In the genomic region with DNA sequence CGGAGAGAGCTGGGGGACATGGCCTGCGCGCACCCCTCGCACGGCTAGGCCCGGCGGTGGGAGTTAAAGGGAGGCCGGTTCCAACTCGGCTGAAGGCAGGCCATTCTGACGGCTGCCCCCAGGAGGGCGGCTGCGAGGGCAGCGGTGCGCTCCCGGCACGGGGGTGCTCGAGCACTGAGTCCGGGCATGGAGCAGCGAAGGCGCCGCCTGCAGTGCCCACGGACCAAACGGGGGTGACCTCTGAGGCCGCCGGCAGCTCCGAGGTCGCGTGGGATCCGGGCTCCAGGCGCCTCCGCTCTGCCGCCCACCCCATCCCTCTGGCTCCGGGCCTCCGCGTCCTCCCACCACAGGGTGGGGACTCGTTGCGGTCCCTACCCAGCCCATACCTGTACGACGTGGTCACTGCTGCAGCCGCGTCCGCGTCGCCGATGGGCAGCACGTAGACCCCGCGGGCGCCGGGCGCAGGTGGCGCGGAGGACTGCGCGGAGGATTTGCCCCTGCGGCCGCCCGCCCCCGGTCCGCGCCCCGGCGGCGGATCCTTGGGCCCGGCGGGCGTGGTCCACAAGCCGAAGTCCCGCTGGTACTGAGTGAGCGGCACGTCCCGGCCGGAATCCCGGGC, we compare ENCODE assay signal across 1 cellular context.
TF ChIP-seq lines count a peak whose summit lies in the region.

No MANE protein-coding gene starts in this region.

TF ChIP-seq in HEK293, 187 proteins besides CTCF, POLR2A, EP300 and RAD21 (continued from another document and continues in another):
- TF ChIP-seq, protein P1, sequence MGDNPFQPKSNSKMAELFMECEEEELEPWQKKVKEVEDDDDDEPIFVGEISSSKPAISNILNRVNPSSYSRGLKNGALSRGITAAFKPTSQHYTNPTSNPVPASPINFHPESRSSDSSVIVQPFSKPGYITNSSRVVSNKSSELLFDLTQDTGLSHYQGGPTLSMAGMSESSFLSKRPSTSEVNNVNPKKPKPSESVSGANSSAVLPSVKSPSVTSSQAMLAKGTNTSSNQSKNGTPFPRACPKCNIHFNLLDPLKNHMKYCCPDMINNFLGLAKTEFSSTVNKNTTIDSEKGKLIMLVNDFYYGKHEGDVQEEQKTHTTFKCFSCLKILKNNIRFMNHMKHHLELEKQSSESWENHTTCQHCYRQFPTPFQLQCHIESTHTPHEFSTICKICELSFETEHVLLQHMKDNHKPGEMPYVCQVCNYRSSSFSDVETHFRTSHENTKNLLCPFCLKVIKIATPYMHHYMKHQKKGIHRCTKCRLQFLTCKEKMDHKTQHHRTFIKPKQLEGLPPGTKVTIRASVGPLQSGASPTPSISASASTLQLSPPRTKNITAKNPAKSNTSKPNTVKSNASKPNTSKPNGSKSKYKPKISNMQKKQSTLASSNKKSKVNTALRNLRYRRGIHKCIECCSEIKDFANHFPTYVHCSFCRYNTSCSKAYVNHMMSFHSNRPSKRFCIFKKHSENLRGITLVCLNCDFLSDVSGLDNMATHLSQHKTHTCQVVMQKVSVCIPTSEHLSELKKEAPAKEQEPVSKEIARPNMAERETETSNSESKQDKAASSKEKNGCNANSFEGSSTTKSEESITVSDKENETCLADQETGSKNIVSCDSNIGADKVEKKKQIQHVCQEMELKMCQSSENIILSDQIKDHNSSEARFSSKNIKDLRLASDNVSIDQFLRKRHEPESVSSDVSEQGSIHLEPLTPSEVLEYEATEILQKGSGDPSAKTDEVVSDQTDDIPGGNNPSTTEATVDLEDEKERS (tag by site-specific recombination; IDR thresholded peaks at IDR 0.05): no peak
- TF ChIP-seq ZNF114 (tag by site-specific recombination; IDR thresholded peaks at IDR 0.05): no peak
- TF ChIP-seq, protein P2, sequence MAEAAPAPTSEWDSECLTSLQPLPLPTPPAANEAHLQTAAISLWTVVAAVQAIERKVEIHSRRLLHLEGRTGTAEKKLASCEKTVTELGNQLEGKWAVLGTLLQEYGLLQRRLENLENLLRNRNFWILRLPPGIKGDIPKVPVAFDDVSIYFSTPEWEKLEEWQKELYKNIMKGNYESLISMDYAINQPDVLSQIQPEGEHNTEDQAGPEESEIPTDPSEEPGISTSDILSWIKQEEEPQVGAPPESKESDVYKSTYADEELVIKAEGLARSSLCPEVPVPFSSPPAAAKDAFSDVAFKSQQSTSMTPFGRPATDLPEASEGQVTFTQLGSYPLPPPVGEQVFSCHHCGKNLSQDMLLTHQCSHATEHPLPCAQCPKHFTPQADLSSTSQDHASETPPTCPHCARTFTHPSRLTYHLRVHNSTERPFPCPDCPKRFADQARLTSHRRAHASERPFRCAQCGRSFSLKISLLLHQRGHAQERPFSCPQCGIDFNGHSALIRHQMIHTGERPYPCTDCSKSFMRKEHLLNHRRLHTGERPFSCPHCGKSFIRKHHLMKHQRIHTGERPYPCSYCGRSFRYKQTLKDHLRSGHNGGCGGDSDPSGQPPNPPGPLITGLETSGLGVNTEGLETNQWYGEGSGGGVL (tag by site-specific recombination; IDR thresholded peaks at IDR 0.05): no peak
- TF ChIP-seq, protein P3, sequence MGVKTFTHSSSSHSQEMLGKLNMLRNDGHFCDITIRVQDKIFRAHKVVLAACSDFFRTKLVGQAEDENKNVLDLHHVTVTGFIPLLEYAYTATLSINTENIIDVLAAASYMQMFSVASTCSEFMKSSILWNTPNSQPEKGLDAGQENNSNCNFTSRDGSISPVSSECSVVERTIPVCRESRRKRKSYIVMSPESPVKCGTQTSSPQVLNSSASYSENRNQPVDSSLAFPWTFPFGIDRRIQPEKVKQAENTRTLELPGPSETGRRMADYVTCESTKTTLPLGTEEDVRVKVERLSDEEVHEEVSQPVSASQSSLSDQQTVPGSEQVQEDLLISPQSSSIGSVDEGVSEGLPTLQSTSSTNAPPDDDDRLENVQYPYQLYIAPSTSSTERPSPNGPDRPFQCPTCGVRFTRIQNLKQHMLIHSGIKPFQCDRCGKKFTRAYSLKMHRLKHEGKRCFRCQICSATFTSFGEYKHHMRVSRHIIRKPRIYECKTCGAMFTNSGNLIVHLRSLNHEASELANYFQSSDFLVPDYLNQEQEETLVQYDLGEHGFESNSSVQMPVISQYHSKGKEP (tag by site-specific recombination; IDR thresholded peaks at IDR 0.05): no peak
- peak; percentile 65 for TF ChIP-seq ZBTB8A (tag by site-specific recombination; IDR thresholded peaks at IDR 0.05)
- no peak for TF ChIP-seq OVOL3 (tag by site-specific recombination; IDR thresholded peaks at IDR 0.05)
- TF ChIP-seq, protein P4, sequence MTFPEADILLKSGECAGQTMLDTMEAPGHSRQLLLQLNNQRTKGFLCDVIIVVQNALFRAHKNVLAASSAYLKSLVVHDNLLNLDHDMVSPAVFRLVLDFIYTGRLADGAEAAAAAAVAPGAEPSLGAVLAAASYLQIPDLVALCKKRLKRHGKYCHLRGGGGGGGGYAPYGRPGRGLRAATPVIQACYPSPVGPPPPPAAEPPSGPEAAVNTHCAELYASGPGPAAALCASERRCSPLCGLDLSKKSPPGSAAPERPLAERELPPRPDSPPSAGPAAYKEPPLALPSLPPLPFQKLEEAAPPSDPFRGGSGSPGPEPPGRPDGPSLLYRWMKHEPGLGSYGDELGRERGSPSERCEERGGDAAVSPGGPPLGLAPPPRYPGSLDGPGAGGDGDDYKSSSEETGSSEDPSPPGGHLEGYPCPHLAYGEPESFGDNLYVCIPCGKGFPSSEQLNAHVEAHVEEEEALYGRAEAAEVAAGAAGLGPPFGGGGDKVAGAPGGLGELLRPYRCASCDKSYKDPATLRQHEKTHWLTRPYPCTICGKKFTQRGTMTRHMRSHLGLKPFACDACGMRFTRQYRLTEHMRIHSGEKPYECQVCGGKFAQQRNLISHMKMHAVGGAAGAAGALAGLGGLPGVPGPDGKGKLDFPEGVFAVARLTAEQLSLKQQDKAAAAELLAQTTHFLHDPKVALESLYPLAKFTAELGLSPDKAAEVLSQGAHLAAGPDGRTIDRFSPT (tag by site-specific recombination; IDR thresholded peaks at IDR 0.05): 0 out of 2 replicates have a peak, but pooled peaks have one; percentile 61
- TF ChIP-seq ZFP41 (tag by site-specific recombination; IDR thresholded peaks at IDR 0.05; ENCODE audit: borderline replicate concordance): no peak
- TF ChIP-seq ZNF791 (tag by site-specific recombination; IDR thresholded peaks at IDR 0.05): no peak
- TF ChIP-seq ZNF221 (tag by site-specific recombination; IDR thresholded peaks at IDR 0.05; ENCODE audit: borderline replicate concordance): no peak
- TF ChIP-seq ZBTB20 (tag by site-specific recombination; IDR thresholded peaks at IDR 0.05): no peak; the same call in 1 of the 2 replicates
- TF ChIP-seq, protein P5, sequence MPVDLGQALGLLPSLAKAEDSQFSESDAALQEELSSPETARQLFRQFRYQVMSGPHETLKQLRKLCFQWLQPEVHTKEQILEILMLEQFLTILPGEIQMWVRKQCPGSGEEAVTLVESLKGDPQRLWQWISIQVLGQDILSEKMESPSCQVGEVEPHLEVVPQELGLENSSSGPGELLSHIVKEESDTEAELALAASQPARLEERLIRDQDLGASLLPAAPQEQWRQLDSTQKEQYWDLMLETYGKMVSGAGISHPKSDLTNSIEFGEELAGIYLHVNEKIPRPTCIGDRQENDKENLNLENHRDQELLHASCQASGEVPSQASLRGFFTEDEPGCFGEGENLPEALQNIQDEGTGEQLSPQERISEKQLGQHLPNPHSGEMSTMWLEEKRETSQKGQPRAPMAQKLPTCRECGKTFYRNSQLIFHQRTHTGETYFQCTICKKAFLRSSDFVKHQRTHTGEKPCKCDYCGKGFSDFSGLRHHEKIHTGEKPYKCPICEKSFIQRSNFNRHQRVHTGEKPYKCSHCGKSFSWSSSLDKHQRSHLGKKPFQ (tag by site-specific recombination; IDR thresholded peaks at IDR 0.05): no peak
- no peak; the same call in 1 of the 2 replicates for TF ChIP-seq ZNF324 (tag by site-specific recombination; IDR thresholded peaks at IDR 0.05)
- no peak for TF ChIP-seq ZNF423 (tag by site-specific recombination; IDR thresholded peaks at IDR 0.05)
- TF ChIP-seq ZNF785 (tag by site-specific recombination; IDR thresholded peaks at IDR 0.05): no peak
- TF ChIP-seq ZNF677 (tag by site-specific recombination; IDR thresholded peaks at IDR 0.05): no peak
- TF ChIP-seq, protein P6, sequence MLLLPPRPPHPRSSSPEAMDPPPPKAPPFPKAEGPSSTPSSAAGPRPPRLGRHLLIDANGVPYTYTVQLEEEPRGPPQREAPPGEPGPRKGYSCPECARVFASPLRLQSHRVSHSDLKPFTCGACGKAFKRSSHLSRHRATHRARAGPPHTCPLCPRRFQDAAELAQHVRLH (tag by site-specific recombination; IDR thresholded peaks at IDR 0.05): no peak
- TF ChIP-seq BCL11B (tag by site-specific recombination; IDR thresholded peaks at IDR 0.05; ENCODE audit: low read depth): no peak; the same call in none of the 2 replicates
- TF ChIP-seq ZNF585B (tag by site-specific recombination; IDR thresholded peaks at IDR 0.05): no peak
- TF ChIP-seq ZNF132 (tag by site-specific recombination; IDR thresholded peaks at IDR 0.05; ENCODE audit: borderline replicate concordance): no peak
- no peak for TF ChIP-seq ZNF624 (tag by site-specific recombination; IDR thresholded peaks at IDR 0.05)
- no peak for TF ChIP-seq ZNF157 (tag by site-specific recombination; IDR thresholded peaks at IDR 0.05)
- TF ChIP-seq ZNF514 (tag by site-specific recombination; IDR thresholded peaks at IDR 0.05): no peak
- TF ChIP-seq TRIM28 (IDR thresholded peaks at IDR 0.05; ENCODE audit: borderline replicate concordance, low read length): no peak
- TF ChIP-seq, protein P7, sequence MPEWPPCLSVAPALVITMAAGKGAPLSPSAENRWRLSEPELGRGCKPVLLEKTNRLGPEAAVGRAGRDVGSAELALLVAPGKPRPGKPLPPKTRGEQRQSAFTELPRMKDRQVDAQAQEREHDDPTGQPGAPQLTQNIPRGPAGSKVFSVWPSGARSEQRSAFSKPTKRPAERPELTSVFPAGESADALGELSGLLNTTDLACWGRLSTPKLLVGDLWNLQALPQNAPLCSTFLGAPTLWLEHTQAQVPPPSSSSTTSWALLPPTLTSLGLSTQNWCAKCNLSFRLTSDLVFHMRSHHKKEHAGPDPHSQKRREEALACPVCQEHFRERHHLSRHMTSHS (tag by site-specific recombination; IDR thresholded peaks at IDR 0.05): no peak
- TF ChIP-seq ZNF433 (tag by site-specific recombination; IDR thresholded peaks at IDR 0.05; ENCODE audit: low read depth): no peak
- TF ChIP-seq SCRT1 (tag by site-specific recombination; IDR thresholded peaks at IDR 0.05; ENCODE audit: borderline replicate concordance): no peak
- 0 out of 2 replicates have a peak, but pooled peaks have one; percentile 18 for TF ChIP-seq ZNF341 (tag by site-specific recombination; IDR thresholded peaks at IDR 0.05; ENCODE audit: low read depth)
- TF ChIP-seq, protein P8, sequence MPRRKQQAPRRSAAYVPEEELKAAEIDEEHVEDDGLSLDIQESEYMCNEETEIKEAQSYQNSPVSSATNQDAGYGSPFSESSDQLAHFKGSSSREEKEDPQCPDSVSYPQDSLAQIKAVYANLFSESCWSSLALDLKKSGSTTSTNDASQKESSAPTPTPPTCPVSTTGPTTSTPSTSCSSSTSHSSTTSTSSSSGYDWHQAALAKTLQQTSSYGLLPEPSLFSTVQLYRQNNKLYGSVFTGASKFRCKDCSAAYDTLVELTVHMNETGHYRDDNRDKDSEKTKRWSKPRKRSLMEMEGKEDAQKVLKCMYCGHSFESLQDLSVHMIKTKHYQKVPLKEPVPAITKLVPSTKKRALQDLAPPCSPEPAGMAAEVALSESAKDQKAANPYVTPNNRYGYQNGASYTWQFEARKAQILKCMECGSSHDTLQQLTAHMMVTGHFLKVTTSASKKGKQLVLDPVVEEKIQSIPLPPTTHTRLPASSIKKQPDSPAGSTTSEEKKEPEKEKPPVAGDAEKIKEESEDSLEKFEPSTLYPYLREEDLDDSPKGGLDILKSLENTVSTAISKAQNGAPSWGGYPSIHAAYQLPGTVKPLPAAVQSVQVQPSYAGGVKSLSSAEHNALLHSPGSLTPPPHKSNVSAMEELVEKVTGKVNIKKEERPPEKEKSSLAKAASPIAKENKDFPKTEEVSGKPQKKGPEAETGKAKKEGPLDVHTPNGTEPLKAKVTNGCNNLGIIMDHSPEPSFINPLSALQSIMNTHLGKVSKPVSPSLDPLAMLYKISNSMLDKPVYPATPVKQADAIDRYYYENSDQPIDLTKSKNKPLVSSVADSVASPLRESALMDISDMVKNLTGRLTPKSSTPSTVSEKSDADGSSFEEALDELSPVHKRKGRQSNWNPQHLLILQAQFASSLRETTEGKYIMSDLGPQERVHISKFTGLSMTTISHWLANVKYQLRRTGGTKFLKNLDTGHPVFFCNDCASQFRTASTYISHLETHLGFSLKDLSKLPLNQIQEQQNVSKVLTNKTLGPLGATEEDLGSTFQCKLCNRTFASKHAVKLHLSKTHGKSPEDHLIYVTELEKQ (tag by site-specific recombination; IDR thresholded peaks at IDR 0.05; ENCODE audit: borderline replicate concordance): no peak
- TF ChIP-seq ZSCAN16 (tag by site-specific recombination; IDR thresholded peaks at IDR 0.05): no peak
- TF ChIP-seq ZNF19 (tag by site-specific recombination; IDR thresholded peaks at IDR 0.05; ENCODE audit: low read depth): no peak
- TF ChIP-seq, protein P9, sequence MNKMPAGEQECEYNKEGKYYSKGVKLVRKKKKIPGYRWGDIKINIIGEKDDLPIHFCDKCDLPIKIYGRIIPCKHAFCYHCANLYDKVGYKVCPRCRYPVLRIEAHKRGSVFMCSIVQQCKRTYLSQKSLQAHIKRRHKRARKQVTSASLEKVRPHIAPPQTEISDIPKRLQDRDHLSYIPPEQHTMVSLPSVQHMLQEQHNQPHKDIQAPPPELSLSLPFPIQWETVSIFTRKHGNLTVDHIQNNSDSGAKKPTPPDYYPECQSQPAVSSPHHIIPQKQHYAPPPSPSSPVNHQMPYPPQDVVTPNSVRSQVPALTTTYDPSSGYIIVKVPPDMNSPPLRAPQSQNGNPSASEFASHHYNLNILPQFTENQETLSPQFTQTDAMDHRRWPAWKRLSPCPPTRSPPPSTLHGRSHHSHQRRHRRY (tag by site-specific recombination; IDR thresholded peaks at IDR 0.05): no peak
- TF ChIP-seq, protein P10, sequence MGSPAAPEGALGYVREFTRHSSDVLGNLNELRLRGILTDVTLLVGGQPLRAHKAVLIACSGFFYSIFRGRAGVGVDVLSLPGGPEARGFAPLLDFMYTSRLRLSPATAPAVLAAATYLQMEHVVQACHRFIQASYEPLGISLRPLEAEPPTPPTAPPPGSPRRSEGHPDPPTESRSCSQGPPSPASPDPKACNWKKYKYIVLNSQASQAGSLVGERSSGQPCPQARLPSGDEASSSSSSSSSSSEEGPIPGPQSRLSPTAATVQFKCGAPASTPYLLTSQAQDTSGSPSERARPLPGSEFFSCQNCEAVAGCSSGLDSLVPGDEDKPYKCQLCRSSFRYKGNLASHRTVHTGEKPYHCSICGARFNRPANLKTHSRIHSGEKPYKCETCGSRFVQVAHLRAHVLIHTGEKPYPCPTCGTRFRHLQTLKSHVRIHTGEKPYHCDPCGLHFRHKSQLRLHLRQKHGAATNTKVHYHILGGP (tag by site-specific recombination; IDR thresholded peaks at IDR 0.05): no peak
- no peak for TF ChIP-seq ZNF555 (tag by site-specific recombination; conservative IDR thresholded peaks at IDR 0.05)
- TF ChIP-seq ZNF24 (tag by site-specific recombination; IDR thresholded peaks at IDR 0.05): no peak
- TF ChIP-seq ZBTB7A (tag by site-specific recombination; IDR thresholded peaks at IDR 0.05; ENCODE audit: low read depth): no peak
- peak; percentile 26; the same call in 1 of the 2 replicates for TF ChIP-seq ZNF600 (tag by site-specific recombination; IDR thresholded peaks at IDR 0.05)
- TF ChIP-seq ZNF548 (tag by site-specific recombination; IDR thresholded peaks at IDR 0.05): no peak
- no peak for TF ChIP-seq ZFP37 (tag by site-specific recombination; IDR thresholded peaks at IDR 0.05)
- no peak for TF ChIP-seq ZNF133 (tag by site-specific recombination; IDR thresholded peaks at IDR 0.05)
- no peak for TF ChIP-seq ZNF311 (tag by site-specific recombination; IDR thresholded peaks at IDR 0.05; ENCODE audit: borderline replicate concordance)
